ENCODE assay signal across 12 cellular contexts in genomic region chr5:148511832-148512347, GRCh38.
DNase-seq lines count a peak whose midpoint lies in the region; ATAC-seq and TF ChIP-seq lines count a peak whose summit lies in the region.
"Had no signal": no experiment of that assay in that cellular context is flagged by ENCODE, and none has a peak within 500 bp of the region (broad histone marks: within the 10 kb centered on the region; RNA-seq: fewer than 3 reads in every experiment).

No MANE protein-coding gene starts in this region.

- TF ChIP-seq POLR2A in adrenal gland (IDR thresholded peaks at IDR 0.05), result no peak

- peaks cover 0 to 6% (median 0%) of the 10 kb centered on the region in 3 donors for H3K9me3 ChIP-seq in adrenal gland (replicated peaks in 1 of 3)

- H3K4me3 ChIP-seq in adrenal gland, result no peak overlapping the region

- intact Hi-C loops in adrenal gland (cut with DNase I), result no loop called here

- H3K27me3 ChIP-seq in adrenal gland, result no peaks in the 10 kb centered on the region

- H3K4me1 ChIP-seq in adrenal gland (replicated peaks in 1 of 2), result no peaks in the 10 kb centered on the region

- no peak overlapping the region for H3K27ac ChIP-seq in adrenal gland

- TF ChIP-seq CTCF in adrenal gland (IDR thresholded peaks at IDR 0.05), result no peak

- 22 to 53% (median 31%) methylated on average over 1 of the region's 1 CpG for WGBS in adrenal gland, 4 donors

- no peak for DNase-seq in NCI-H1930 (lab: John Stamatoyannopoulos, UW)
- no peak for DNase-seq in NCI-H1092 treated with DMSO at 0.1 percent for 48 hours (lab: John Stamatoyannopoulos, UW)
- no peak for DNase-seq in adrenal gland
- no peak for DNase-seq in stimulated activated naive CD4-positive, alpha-beta T cell (lab: John Stamatoyannopoulos, UW)
- DNase-seq: AML-193, DMS79 treated with DMSO at 0.1 percent for 48 hours, mesendoderm, NCI-H226 had no signal

- no peaks in the 10 kb centered on the region for H3K36me3 ChIP-seq in adrenal gland (replicated peaks in 1 of 2)

- ATAC-seq in GM18511 (IDR thresholded peaks at IDR 0.05; ENCODE audit: unreplicated experiment) (peak; percentile 95), GM19467 (IDR thresholded peaks at IDR 0.05; ENCODE audit: unreplicated experiment) (peak; percentile 94), HG02840 (IDR thresholded peaks at IDR 0.05; ENCODE audit: low FRiP score, unreplicated experiment) (peak; percentile 63), HG03439 (IDR thresholded peaks at IDR 0.05; ENCODE audit: unreplicated experiment) (peak; percentile 66)
